In the genomic region with DNA sequence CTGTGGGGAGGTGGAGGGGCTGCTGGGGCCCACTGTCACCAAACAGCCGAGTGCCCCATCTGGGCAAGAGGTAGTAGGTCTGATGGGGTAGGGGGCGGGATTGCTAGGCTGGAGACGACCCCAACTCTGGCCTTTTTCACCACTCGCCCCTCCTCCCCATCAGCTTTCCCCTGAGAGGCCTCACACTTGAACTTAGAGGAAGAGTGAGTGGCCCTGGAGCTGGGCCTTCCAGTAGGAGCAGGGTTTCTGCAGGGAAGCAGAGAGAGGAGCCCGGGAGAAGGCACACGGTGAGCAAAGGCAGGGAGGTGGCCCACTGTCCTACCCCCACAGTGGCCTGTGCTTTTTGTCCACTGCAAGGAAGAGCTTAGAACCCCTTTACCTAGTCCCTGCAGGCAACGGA, we compare ENCODE assay signal across 21 cellular contexts.
"Had no signal": no experiment of that assay in that cellular context is flagged by ENCODE, and none has a peak within 500 bp of the region (broad histone marks: within the 10 kb centered on the region; RNA-seq: fewer than 3 reads in every experiment).

No MANE protein-coding gene starts in this region.

- H3K4me3 Mint-ChIP-seq: activated CD4-positive, alpha-beta T cell treated with anti-CD3 and anti-CD28 coated beads, Interleukin-2, amount 10 ng/mL, durations not matched to agents 7 days and 5 days; activated CD8-positive, alpha-beta memory T cell treated with anti-CD3 and anti-CD28 coated beads, Interleukin-2, amount 10 ng/mL, durations not matched to agents 7 days and 5 days; activated CD8-positive, alpha-beta T cell treated with anti-CD3 and anti-CD28 coated beads for 36 hours; central memory CD8-positive, alpha-beta T cell; natural killer cell; stimulated activated naive CD8-positive, alpha-beta T cell treated with anti-CD3 and anti-CD28 coated beads, Interleukin-15, Interleukin-2, amounts not matched to agents 100 ng/mL and 50 ng/mL, for 24 hours had no signal

- H3K4me1 ChIP-seq: foreskin keratinocyte, right atrium auricular region, tibial artery had no signal

- H3K27ac ChIP-seq: foreskin keratinocyte, psoas muscle, right atrium auricular region, tibial artery had no signal

- H3K4me1 Mint-ChIP-seq: activated CD4-positive, alpha-beta T cell treated with anti-CD3 and anti-CD28 coated beads, Interleukin-2, amount 10 ng/mL, durations not matched to agents 7 days and 5 days; activated CD8-positive, alpha-beta memory T cell treated with anti-CD3 and anti-CD28 coated beads, Interleukin-2, amount 10 ng/mL, durations not matched to agents 7 days and 5 days; natural killer cell had no signal

- H3K9me3 Mint-ChIP-seq: activated CD4-positive, alpha-beta T cell treated with anti-CD3 and anti-CD28 coated beads, Interleukin-2, amount 10 ng/mL, durations not matched to agents 7 days and 5 days; activated CD8-positive, alpha-beta T cell treated with anti-CD3 and anti-CD28 coated beads for 36 hours; central memory CD8-positive, alpha-beta T cell; natural killer cell; stimulated activated naive CD8-positive, alpha-beta T cell treated with anti-CD3 and anti-CD28 coated beads, Interleukin-15, Interleukin-2, amounts not matched to agents 100 ng/mL and 50 ng/mL, for 24 hours had no signal

- H3K4me3 ChIP-seq: psoas muscle, right atrium auricular region, tibial artery had no signal

- H3K27me3 ChIP-seq: right atrium auricular region had no signal

- H3K9me3 ChIP-seq: psoas muscle, right atrium auricular region, tibial artery had no signal

- FAIRE-seq: colon, urothelium cell line had no signal

- H3K36me3 ChIP-seq: right atrium auricular region, tibial artery had no signal

- DNase-seq: activated CD4-positive, alpha-beta T cell treated with anti-CD3 and anti-CD28 coated beads, Interleukin-2, amount 10 ng/mL, durations not matched to agents 7 days and 5 days; activated CD8-positive, alpha-beta memory T cell treated with anti-CD3 and anti-CD28 coated beads, Interleukin-2, amount 10 ng/mL, durations not matched to agents 7 days and 5 days; activated CD8-positive, alpha-beta T cell treated with anti-CD3 and anti-CD28 coated beads for 36 hours; activated effector memory CD4-positive, alpha-beta T cell treated with anti-CD3 and anti-CD28 coated beads, Interleukin-2, amount 50 U/mL, for 16 hours; activated naive CD4-positive, alpha-beta T cell treated with anti-CD3 and anti-CD28 coated beads, Interleukin-2, amount 50 U/mL, for 16 hours; activated T-cell treated with anti-CD3 and anti-CD28 coated beads for 4 hours; aorta; effector memory CD4-positive, alpha-beta T cell; foreskin keratinocyte; natural killer cell; psoas muscle; stimulated activated CD4-positive, alpha-beta T cell treated with anti-CD3 and anti-CD28 coated beads, Interleukin-12 subunit alpha, Interleukin-12 subunit beta, amount 100 ng/mL, for 4 hours; stimulated activated CD4-positive, alpha-beta T cell treated with anti-CD3 and anti-CD28 coated beads, Interleukin-4, amount 100 ng/mL, for 4 hours; substantia nigra; tibial artery had no signal

- ATAC-seq: activated CD4-positive, CD25-positive, alpha-beta regulatory T cell treated with anti-CD3 and anti-CD28 coated beads, Interleukin-2, amount 50 U/mL, for 24 hours; activated CD8-positive, alpha-beta memory T cell treated with anti-CD3 and anti-CD28 coated beads, Interleukin-2, amount 10 ng/mL, durations not matched to agents 7 days and 5 days; activated CD8-positive, alpha-beta T cell treated with anti-CD3 and anti-CD28 coated beads for 36 hours; foreskin keratinocyte; natural killer cell had no signal

- H3K36me3 Mint-ChIP-seq: activated CD8-positive, alpha-beta memory T cell treated with anti-CD3 and anti-CD28 coated beads, Interleukin-2, amount 10 ng/mL, durations not matched to agents 7 days and 5 days; natural killer cell had no signal

- H3K27ac Mint-ChIP-seq: activated CD4-positive, alpha-beta T cell treated with anti-CD3 and anti-CD28 coated beads, Interleukin-2, amount 10 ng/mL, durations not matched to agents 7 days and 5 days; activated CD8-positive, alpha-beta memory T cell treated with anti-CD3 and anti-CD28 coated beads, Interleukin-2, amount 10 ng/mL, durations not matched to agents 7 days and 5 days; activated CD8-positive, alpha-beta T cell treated with anti-CD3 and anti-CD28 coated beads for 36 hours; natural killer cell; stimulated activated naive CD8-positive, alpha-beta T cell treated with anti-CD3 and anti-CD28 coated beads, Interleukin-15, Interleukin-2, amounts not matched to agents 100 ng/mL and 50 ng/mL, for 24 hours had no signal
